In genomic region chr10:89252225-89252585, GRCh38 we compare ENCODE assay signal across 8 cellular contexts. TPM values are rescaled to one million over a fixed set of nuclear protein-coding genes. Genes with fewer than 3 reads are reported as not detected.
DNase-seq lines count a peak whose midpoint lies in the region; ATAC-seq, FAIRE-seq and TF ChIP-seq lines count a peak whose summit lies in the region.

No MANE protein-coding gene starts in this region.

- WGBS in small intestine, 3 donors: 74 to 92% (median 82%) methylated on average over 2 of the region's 2 CpGs

- H3F3A ChIP-seq in SU-DHL-6 (ENCODE audit: insufficient read depth): 0 out of 2 replicates have a peak, but pooled peaks cover 5% of the 10 kb centered on the region

- no peaks in the 10 kb centered on the region for H3K79me2 ChIP-seq in SU-DHL-6 (ENCODE audit: insufficient read depth, low read length)

- TF ChIP-seq CTCF in SU-DHL-6 (IDR thresholded peaks at IDR 0.05; ENCODE audit: insufficient read depth, low read length, poor library complexity, severe bottlenecking): no peak

- H2AFZ ChIP-seq in SU-DHL-6 (ENCODE audit: low read depth, low read length, severe bottlenecking): peak overlapping the region; percentile 73

- FAIRE-seq in GM12891 (lab: Jason Lieb, UNC): peak; percentile 45
- peak; percentile 88 for FAIRE-seq in small intestine (lab: Jason Lieb, UNC)

- H3K4me2 ChIP-seq in SU-DHL-6 (ENCODE audit: low read depth, low read length, poor library complexity, severe bottlenecking): peak overlapping the region; percentile 28

- H3K36me3 ChIP-seq in SU-DHL-6 (ENCODE audit: low read length) (no peaks in the 10 kb centered on the region), iPS-20b (ENCODE audit: insufficient read depth, low read depth, low read length) (no peaks in the 10 kb centered on the region), small intestine (ENCODE audit: control insufficient read depth in 2 of 2, insufficient read depth in 2 of 2, low read length in 2 of 2) (no peaks in the 10 kb centered on the region)

- no peak overlapping the region for H3K9ac ChIP-seq in SU-DHL-6 (ENCODE audit: low read length)
- no peak overlapping the region for H3K9ac ChIP-seq in iPS-20b (ENCODE audit: low read depth, low read length)

- no peaks in the 10 kb centered on the region for H3K27me3 ChIP-seq in SU-DHL-6 (ENCODE audit: low read length)
- H3K27me3 ChIP-seq in iPS-20b (ENCODE audit: insufficient read depth, low read length): peaks cover 11% of the 10 kb centered on the region
- no peaks in the 10 kb centered on the region for H3K27me3 ChIP-seq in small intestine (ENCODE audit: control insufficient read depth in 2 of 2, insufficient read depth in 2 of 2, low read length in 2 of 2)

- H3K9me3 ChIP-seq in SU-DHL-6 (ENCODE audit: insufficient read depth, low read length): peaks cover 10% of the 10 kb centered on the region; the same call in 1 of the 2 replicates
- H3K9me3 ChIP-seq in iPS-20b (ENCODE audit: insufficient read depth, low read depth, low read length): peaks cover 23% of the 10 kb centered on the region
- no peaks in the 10 kb centered on the region for H3K9me3 ChIP-seq in small intestine (ENCODE audit: control insufficient read depth, low read depth)

- H3K4me1 ChIP-seq in iPS-20b (ENCODE audit: insufficient read depth, low read length): peaks cover 3% of the 10 kb centered on the region; the same call in 1 of the 2 replicates
- H3K4me1 ChIP-seq in small intestine (ENCODE audit: control insufficient read depth in 2 of 2, insufficient read depth in 1 of 2, low read depth in 1 of 2, low read length in 1 of 2): peaks cover 0 to 6% of the 10 kb centered on the region in 2 donors

- DNase-seq in GM12891 (ENCODE audit: insufficient read length, low spot score) (no peak), small intestine (no peak), COLO829 (ENCODE audit: low spot score) (no peak), Ammon's horn (ENCODE audit: low spot score) (no peak), NCI-H1694 (lab: John Stamatoyannopoulos, UW) (no peak)

- ATAC-seq in GM21360 (IDR thresholded peaks at IDR 0.05; ENCODE audit: unreplicated experiment): no peak

- H3K4me3 ChIP-seq in SU-DHL-6 (ENCODE audit: insufficient read depth, low read length, poor library complexity, severe bottlenecking) (no peak overlapping the region), iPS-20b (ENCODE audit: low read length) (0 out of 2 replicates have a peak overlapping the region, but pooled peaks have one; percentile 84), small intestine (ENCODE audit: low read depth in 1 of 2, low read length in 2 of 2) (peak overlapping the region in 1 of 2 donors; percentile 82)

- no peak for TF ChIP-seq POLR2A in GM12891 (IDR thresholded peaks at IDR 0.05; ENCODE audit: low read depth, low read length)

- no peaks in the 10 kb centered on the region for H4K20me1 ChIP-seq in SU-DHL-6 (ENCODE audit: low read depth, low read length)

- H3K9me2 ChIP-seq in SU-DHL-6 (replicated peaks; ENCODE audit: insufficient read depth, low read length): no peaks in the 10 kb centered on the region

- no peak overlapping the region for H3K27ac ChIP-seq in SU-DHL-6 (ENCODE audit: low read depth, low read length)
- no peak overlapping the region for H3K27ac ChIP-seq in iPS-20b (ENCODE audit: low read length)
- no peak overlapping the region for H3K27ac ChIP-seq in small intestine (ENCODE audit: low read depth in 1 of 2, low read length in 1 of 2)

TF ChIP-seq in GM12891, 5 proteins besides CTCF, POLR2A, EP300 and RAD21:
- no peak for TF ChIP-seq PAX5 (IDR thresholded peaks at IDR 0.05; ENCODE audit: insufficient read depth, low read length, severe bottlenecking)
- no peak for TF ChIP-seq TAF1 (IDR thresholded peaks at IDR 0.05; ENCODE audit: low read depth, low read length)
- TF ChIP-seq SPI1 (IDR thresholded peaks at IDR 0.05; ENCODE audit: low read depth, low read length): no peak
- TF ChIP-seq POU2F2 (IDR thresholded peaks at IDR 0.05; ENCODE audit: low read depth, low read length): no peak
- TF ChIP-seq POLR2AphosphoS5 (IDR thresholded peaks at IDR 0.05; ENCODE audit: low read depth, low read length): no peak
TF ChIP-seq in GM12891: peak in this region for 0.

RNA-seq across cellular contexts. Expression of gene LIPA, which starts 0.6 kb away (rescaled TPM):
- 22.6 TPM for polyA plus RNA-seq in GM12891 (2012; ENCODE audit: low read depth, missing spikeins)
- 100 to 1,000 TPM in 1 of 3 donors, 10 to 100 TPM in 2; 68.1 to 103 (median 95.7) TPM for polyA plus RNA-seq in small intestine

RNA-seq across cellular contexts. Expression of gene CH25H, which starts 45.1 kb away (rescaled TPM):
- polyA plus RNA-seq in GM12891 (2012; ENCODE audit: low read depth, missing spikeins): not detected
- polyA plus RNA-seq in small intestine: 1 to 10 TPM in 2 of 3 donors, not detected in 1; 1.4 to 2.3 TPM

RNA-seq across cellular contexts. Expression of gene IFIT2, which starts 49.6 kb away (rescaled TPM):
- polyA plus RNA-seq in GM12891 (2012; ENCODE audit: low read depth, missing spikeins): 7.0 TPM
- polyA plus RNA-seq in small intestine: 1 to 10 TPM; 4.2 to 4.9 (median 4.8) TPM
